ENCODE assay signal across 8 cellular contexts in genomic region chr12:52949413-52950331, GRCh38. TPM values are rescaled to one million over a fixed set of nuclear protein-coding genes. Genes with fewer than 3 reads are reported as not detected.
A peak's percentile ranks its signal among the peaks of the same experiment; 100 is the strongest.
DNase-seq lines count a peak whose midpoint lies in the region; ATAC-seq and TF ChIP-seq lines count a peak whose summit lies in the region.

No MANE protein-coding gene starts in this region.

- DNase-seq in activated naive CD4-positive, alpha-beta T cell treated with Interleukin-2 at 50 U/mL for 16 hours: no peak
- DNase-seq in PC-9: peak; percentile 61 to 78
- no peak for DNase-seq in effector memory CD4-positive, alpha-beta T cell
- DNase-seq in mesothelial cell of epicardium (ENCODE audit: low spot score in 2 of 2, unreplicated experiment in 2 of 2): no peak
- no peak for DNase-seq in GDM1 (lab: John Stamatoyannopoulos, UW)

- no peaks in the 10 kb centered on the region for H3K9me3 Mint-ChIP-seq in activated naive CD4-positive, alpha-beta T cell treated with anti-CD3 and anti-CD28 coated beads, Interleukin-2, amount 50 U/mL, for 24 hours
- H3K9me3 Mint-ChIP-seq in mesothelial cell of epicardium: no peaks in the 10 kb centered on the region

- H3K9me2 ChIP-seq in PC-9 (ENCODE audit: insufficient read depth): no peaks in the 10 kb centered on the region

- peaks cover 41% of the 10 kb centered on the region for H3K4me1 ChIP-seq in PC-9 (replicated peaks; ENCODE audit: insufficient read depth)
- H3K4me1 ChIP-seq in effector memory CD4-positive, alpha-beta T cell (ENCODE audit: control insufficient read depth, insufficient read depth, low read length, poor library complexity, severe bottlenecking): peaks cover 8% of the 10 kb centered on the region

- no peaks in the 10 kb centered on the region for H3K27me3 ChIP-seq in PC-9 (ENCODE audit: insufficient read depth, low read depth)
- H3K27me3 ChIP-seq in effector memory CD4-positive, alpha-beta T cell (replicated peaks; ENCODE audit: control insufficient read depth, insufficient read depth, low read length, poor library complexity, severe bottlenecking): no peaks in the 10 kb centered on the region

- no peaks in the 10 kb centered on the region for H3K9me3 ChIP-seq in PC-9 (ENCODE audit: insufficient read depth, low read depth)
- no peaks in the 10 kb centered on the region for H3K9me3 ChIP-seq in effector memory CD4-positive, alpha-beta T cell (ENCODE audit: control insufficient read depth, low read length)

- peaks cover 39% of the 10 kb centered on the region for H4K20me1 ChIP-seq in PC-9 (ENCODE audit: insufficient read depth)

- no peak for ATAC-seq in GM19395 (IDR thresholded peaks at IDR 0.05; ENCODE audit: unreplicated experiment)
- no peak for ATAC-seq in GM21737 (IDR thresholded peaks at IDR 0.05; ENCODE audit: unreplicated experiment)

- no peaks in the 10 kb centered on the region for H3K36me3 Mint-ChIP-seq in activated naive CD4-positive, alpha-beta T cell treated with anti-CD3 and anti-CD28 coated beads, Interleukin-2, amount 50 U/mL, for 24 hours
- peaks cover 31% of the 10 kb centered on the region for H3K36me3 Mint-ChIP-seq in mesothelial cell of epicardium

- POLR2A ChIA-PET in PC-9 (lab: Charles Lee; ENCODE audit: unreplicated experiment): interaction anchor here (0.6 to 9.3 kb wide), 11 partner anchors 9 to 177 kb away, joined by 3 to 311 read pairs (median 7); partner anchors contain the start of gene KRT8

- TSS peak; percentile 57 for BruUV-seq in PC-9 (replicated peaks; lab: Mats Ljungman, UMichigan)

- H3K4me3 ChIP-seq in PC-9: peak overlapping the region; percentile 94
- H3K4me3 ChIP-seq in effector memory CD4-positive, alpha-beta T cell (ENCODE audit: insufficient read depth, low read depth, low read length, poor library complexity, severe bottlenecking): peak overlapping the region; percentile 66

- H2AFZ ChIP-seq in PC-9: no peak overlapping the region

- intact Hi-C loops in PC-9 (cut with micrococcal nuclease; ENCODE audit: unreplicated experiment): loop anchor here (1.0 to 5.0 kb wide), 2 partner anchors 44 to 717 kb away; partner anchors contain the start of genes KRT7 and KRT8

- H3K27ac Mint-ChIP-seq in activated naive CD4-positive, alpha-beta T cell treated with anti-CD3 and anti-CD28 coated beads, Interleukin-2, amount 50 U/mL, for 24 hours: peak overlapping the region; percentile 51
- peak overlapping the region; percentile 96 for H3K27ac Mint-ChIP-seq in mesothelial cell of epicardium

- H3K36me3 ChIP-seq in PC-9 (ENCODE audit: low read depth): peaks cover 40% of the 10 kb centered on the region
- H3K36me3 ChIP-seq in effector memory CD4-positive, alpha-beta T cell (ENCODE audit: control insufficient read depth, insufficient read depth, low read length): no peaks in the 10 kb centered on the region

- peak overlapping the region; percentile 95 for H3K27ac ChIP-seq in PC-9
- no peak overlapping the region for H3K27ac ChIP-seq in effector memory CD4-positive, alpha-beta T cell (ENCODE audit: insufficient read depth, low read length, poor library complexity, severe bottlenecking)

- H3F3A ChIP-seq in PC-9 (ENCODE audit: insufficient read depth, low read depth): peaks cover 81% of the 10 kb centered on the region

- H3K4me1 Mint-ChIP-seq in activated naive CD4-positive, alpha-beta T cell treated with anti-CD3 and anti-CD28 coated beads, Interleukin-2, amount 50 U/mL, for 24 hours: peaks cover 9% of the 10 kb centered on the region
- peaks cover 72% of the 10 kb centered on the region for H3K4me1 Mint-ChIP-seq in mesothelial cell of epicardium

- peak overlapping the region; percentile 99 for H3K4me2 ChIP-seq in PC-9

- CTCF ChIA-PET in PC-9 (lab: Charles Lee): interaction anchor here (0.6 to 0.8 kb wide), 2 partner anchors 25 to 30 kb away, joined by 4 read pairs; no protein-coding TSS in a partner anchor

- H3K27me3 Mint-ChIP-seq in activated naive CD4-positive, alpha-beta T cell treated with anti-CD3 and anti-CD28 coated beads, Interleukin-2, amount 50 U/mL, for 24 hours: peaks cover 5% of the 10 kb centered on the region
- no peaks in the 10 kb centered on the region for H3K27me3 Mint-ChIP-seq in mesothelial cell of epicardium (ENCODE audit: low read depth)

- H3K4me3 Mint-ChIP-seq in activated naive CD4-positive, alpha-beta T cell treated with anti-CD3 and anti-CD28 coated beads, Interleukin-2, amount 50 U/mL, for 24 hours: peak overlapping the region; percentile 76
- H3K4me3 Mint-ChIP-seq in mesothelial cell of epicardium: peak overlapping the region; percentile 88

- TF ChIP-seq CTCF in PC-9 (conservative IDR thresholded peaks at IDR 0.05) (no peak), mesothelial cell of epicardium (IDR thresholded peaks at IDR 0.05; ENCODE audit: unreplicated experiment) (no peak)

- peaks cover 68% of the 10 kb centered on the region for H3K79me2 ChIP-seq in PC-9 (ENCODE audit: low read depth)

RNA-seq across cellular contexts. Expression of gene KRT18, which starts 0.8 kb away (rescaled TPM):
- total RNA-seq in PC-9 (2021): 2,869 and 2,977 TPM in 2 replicates
- 714 to 762 TPM (median 725 TPM) in 3 replicates for total RNA-seq in mesothelial cell of epicardium

RNA-seq across cellular contexts. Expression of gene KRT8, which starts 44.8 kb away (rescaled TPM):
- total RNA-seq in PC-9 (2021): 2,689 and 2,962 TPM in 2 replicates
- 1,131 to 1,194 TPM (median 1,142 TPM) in 3 replicates for total RNA-seq in mesothelial cell of epicardium

RNA-seq across cellular contexts. Expression of gene EIF4B, which starts 56.6 kb away (rescaled TPM):
- total RNA-seq in PC-9 (2021): 531 and 615 TPM in 2 replicates
- 544 to 576 TPM (median 554 TPM) in 3 replicates for total RNA-seq in mesothelial cell of epicardium

Comparison
In these comparisons a context has a peak if more than half of its experiments do, and no peak if none do; other contexts are left out.
1. DNase-seq: peak in PC-9 (2 of 2); none in activated naive CD4-positive, alpha-beta T cell treated with Interleukin-2 at 50 U/mL for 16 hours (single experiment), effector memory CD4-positive, alpha-beta T cell (0 of 3), mesothelial cell of epicardium (0 of 2) and GDM1 (single experiment).